ENCODE assay signal across 10 cellular contexts in genomic region chr4:75726577-75726976, GRCh38. TPM values are rescaled to one million over a fixed set of nuclear protein-coding genes. Genes with fewer than 3 reads are reported as not detected.
DNase-seq lines count a peak whose midpoint lies in the region; ATAC-seq and TF ChIP-seq lines count a peak whose summit lies in the region.
"Had no signal": no experiment of that assay in that cellular context is flagged by ENCODE, and none has a peak within 500 bp of the region (broad histone marks: within the 10 kb centered on the region; RNA-seq: fewer than 3 reads in every experiment).

No MANE protein-coding gene starts in this region.

- H3K4me3 Mint-ChIP-seq in CD4-positive, alpha-beta T cell: peak overlapping the region; percentile 99
- H3K4me3 Mint-ChIP-seq in IgD-negative memory B cell: peak overlapping the region; percentile 1 to 99 (median 66)
- peak overlapping the region; percentile 99 for H3K4me3 Mint-ChIP-seq in nephron progenitor cell

- peaks cover 25% of the 10 kb centered on the region for H3K36me3 Mint-ChIP-seq in CD4-positive, alpha-beta T cell (ENCODE audit: low read depth)
- H3K36me3 Mint-ChIP-seq in IgD-negative memory B cell (no peaks in the 10 kb centered on the region), nephron progenitor cell (ENCODE audit: low read depth) (peaks cover 10% of the 10 kb centered on the region)

- TF ChIP-seq CTCF in CD4-positive, alpha-beta T cell (IDR thresholded peaks at IDR 0.05): no peak
- no peak for TF ChIP-seq CTCF in choroid plexus epithelial cell (conservative IDR thresholded peaks at IDR 0.05; ENCODE audit: low read depth, low read length)
- no peak for TF ChIP-seq CTCF in nephron progenitor cell (IDR thresholded peaks at IDR 0.05)

- CTCF ChIA-PET in CD4-positive, alpha-beta T cell (lab: Charles Lee): interaction anchor here (0.7 to 1.2 kb wide), 3 partner anchors 13 to 228 kb away, joined by 3 read pairs; no protein-coding TSS in a partner anchor

- POLR2A ChIA-PET in CD4-positive, alpha-beta T cell (lab: Charles Lee): interaction anchor here (1.0 to 3.0 kb wide), 2 partner anchors 212 to 214 kb away, joined by 4 to 16 read pairs; partner anchors contain the start of genes NAAA, RCHY1 and THAP6

- no peaks in the 10 kb centered on the region for H3K9me3 Mint-ChIP-seq in CD4-positive, alpha-beta T cell
- no peaks in the 10 kb centered on the region for H3K9me3 Mint-ChIP-seq in IgD-negative memory B cell
- no peaks in the 10 kb centered on the region for H3K9me3 Mint-ChIP-seq in nephron progenitor cell

- peak overlapping the region; percentile 95 for H3K27ac Mint-ChIP-seq in CD4-positive, alpha-beta T cell
- H3K27ac Mint-ChIP-seq in IgD-negative memory B cell (peak overlapping the region in 2 of 3 donors; percentile 8 to 58), nephron progenitor cell (peak overlapping the region; percentile 5)

- H3K4me1 Mint-ChIP-seq in CD4-positive, alpha-beta T cell (ENCODE audit: low read depth): peaks cover 69% of the 10 kb centered on the region
- peaks cover 38 to 41% (median 41%) of the 10 kb centered on the region in 3 donors for H3K4me1 Mint-ChIP-seq in IgD-negative memory B cell
- peaks cover 52% of the 10 kb centered on the region for H3K4me1 Mint-ChIP-seq in nephron progenitor cell

- no peaks in the 10 kb centered on the region for H3K27me3 ChIP-seq in CD4-positive, alpha-beta T cell (ENCODE audit: control insufficient read depth, insufficient read depth, low read length)

- no peaks in the 10 kb centered on the region for H3K9me3 ChIP-seq in CD4-positive, alpha-beta T cell (ENCODE audit: control insufficient read depth, low read length)

- intact Hi-C loops in CD4-positive, alpha-beta T cell (cut with DNase I, micrococcal nuclease): loop anchor here in 1 of 2 experiments (2.0 to 5.0 kb wide), 3 partner anchors 214 to 1431 kb away; partner anchors contain the start of genes CCNG2, NAAA, RCHY1 and THAP6

- no peak for DNase-seq in CD4-positive, alpha-beta T cell
- DNase-seq in choroid plexus epithelial cell (ENCODE audit: low read depth): no peak
- DNase-seq in nephron progenitor cell: no peak
- no peak for DNase-seq in NCI-H1436 (lab: John Stamatoyannopoulos, UW)
- no peak for DNase-seq in NCI-H526 treated with DMSO at 0.1 percent for 48 hours (lab: John Stamatoyannopoulos, UW)
- no peak for DNase-seq in KG1 (lab: John Stamatoyannopoulos, UW)
- no peak for DNase-seq in NCI-H2081 treated with DMSO at 0.1 percent for 48 hours (lab: John Stamatoyannopoulos, UW)
- DNase-seq: amygdala, NCI-H524 treated with DMSO at 0.1 percent for 48 hours had no signal

- peak overlapping the region; percentile 19 for H3K27ac ChIP-seq in CD4-positive, alpha-beta T cell (ENCODE audit: low read depth, low read length)

- no peaks in the 10 kb centered on the region for H3K27me3 Mint-ChIP-seq in CD4-positive, alpha-beta T cell
- no peaks in the 10 kb centered on the region for H3K27me3 Mint-ChIP-seq in IgD-negative memory B cell
- H3K27me3 Mint-ChIP-seq in nephron progenitor cell (ENCODE audit: low read depth, poor library complexity): no peaks in the 10 kb centered on the region

- no peak for ATAC-seq in CD4-positive, alpha-beta T cell (ENCODE audit: poor library complexity)

- peak overlapping the region; percentile 27 for H3K4me3 ChIP-seq in choroid plexus epithelial cell (ENCODE audit: low read depth, low read length)

RNA-seq across cellular contexts. Expression of gene USO1, which starts 2.2 kb away (rescaled TPM):
- total RNA-seq in CD4-positive, alpha-beta T cell: 10 to 100 TPM; 10.5 to 10.9 TPM
- polyA plus RNA-seq in IgD-negative memory B cell: 18.6 TPM

RNA-seq across cellular contexts. Expression of gene G3BP2, which starts 53.4 kb away (rescaled TPM):
- 100 to 1,000 TPM; 319 to 322 TPM for total RNA-seq in CD4-positive, alpha-beta T cell
- polyA plus RNA-seq in IgD-negative memory B cell: 87.9 TPM

Comparison
In these comparisons a context has a peak if more than half of its experiments do, and no peak if none do; other contexts are left out.
1. H3K27ac Mint-ChIP-seq: peak in every context shown above with its lines; median percentile 95 in CD4-positive, alpha-beta T cell; 33 in IgD-negative memory B cell; 5 in nephron progenitor cell.